Comparison of ENCODE assay signal across 8 cellular contexts in the genomic region with DNA sequence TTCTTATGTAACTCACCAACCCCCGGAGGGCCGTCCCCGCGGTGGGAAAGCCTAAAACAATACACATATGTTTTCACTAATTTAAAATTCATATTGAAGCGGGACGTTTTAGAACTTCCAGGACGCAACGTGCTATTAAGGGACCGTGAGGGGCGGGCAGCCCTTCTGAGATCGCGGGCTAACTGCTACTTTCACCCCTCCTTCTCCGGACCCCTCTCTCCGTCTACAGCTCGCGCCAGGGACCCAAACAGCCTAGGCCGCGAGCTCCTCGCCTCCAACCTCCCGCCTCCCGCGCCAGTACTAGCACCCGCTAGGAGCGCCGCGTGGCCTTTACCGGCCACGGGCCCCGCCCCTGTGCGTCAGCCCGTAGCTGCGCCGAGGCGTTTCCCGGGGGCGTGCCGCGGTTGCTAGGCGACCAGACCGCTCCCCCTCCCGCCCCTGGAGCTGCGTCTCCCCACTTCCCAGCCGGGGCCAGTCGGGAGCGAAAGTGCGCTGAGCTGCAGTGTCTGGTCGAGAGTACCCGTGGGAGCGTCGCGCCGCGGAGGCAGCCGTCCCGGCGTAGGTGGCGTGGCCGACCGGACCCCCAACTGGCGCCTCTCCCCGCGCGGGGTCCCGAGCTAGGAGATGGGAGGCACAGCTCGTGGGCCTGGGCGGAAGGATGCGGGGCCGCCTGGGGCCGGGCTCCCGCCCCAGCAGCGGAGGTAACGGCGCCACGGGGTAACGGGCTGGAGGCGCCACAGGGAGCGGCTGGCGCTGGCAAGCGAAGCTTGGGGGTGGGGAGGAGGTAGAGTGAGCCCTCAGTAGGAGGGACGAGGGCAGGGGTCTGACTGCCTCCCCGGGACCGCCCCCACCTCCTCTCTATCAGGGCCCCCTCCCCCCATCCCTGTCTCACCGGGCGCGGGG. TPM values are rescaled to one million over a fixed set of nuclear protein-coding genes. Genes with fewer than 3 reads are reported as not detected.
DNase-seq lines count a peak whose midpoint lies in the region; ATAC-seq and TF ChIP-seq lines count a peak whose summit lies in the region.

A gene (plus strand): TSS at position 457 of the 903 bp plus-strand sequence. CDS start 168 bp downstream, at position 625.

- intact Hi-C loops in breast epithelium (cut with DNase I; ENCODE audit: low total_unique reads), result no loop called here

- CTCF ChIA-PET in AG04450 (lab: Charles Lee), result interaction anchor here (0.7 to 7.6 kb wide), 14 partner anchors 11 to 391 kb away, joined by 3 to 202 read pairs (median 6); a partner anchor contains a TSS

- DNase-seq in AG04450 (ENCODE audit: low read depth, low spot score), result peak; percentile 78
- peak; percentile 93 for DNase-seq in NCI-H2196 (lab: John Stamatoyannopoulos, UW; ENCODE audit: unreplicated experiment)
- peak; percentile 100 for DNase-seq in WERI-Rb-1
- peak; percentile 92 to 93 for DNase-seq in breast epithelium (ENCODE audit: low spot score in 2 of 2)

- H3K9me3 ChIP-seq in AG04450 (ENCODE audit: control insufficient read depth, insufficient read depth, low read length) (no peaks in the 10 kb centered on the region), WERI-Rb-1 (ENCODE audit: severe bottlenecking) (no peaks in the 10 kb centered on the region), breast epithelium (no peaks in the 10 kb centered on the region), iPS-20b (ENCODE audit: insufficient read depth, low read depth, low read length) (no peaks in the 10 kb centered on the region)

- H3K9ac ChIP-seq in iPS-20b (ENCODE audit: low read depth, low read length), result peak within 1 kb of the TSS; percentile 68; the same call in 1 of the 2 replicates

- POLR2A ChIA-PET in AG04450 (lab: Yijun Ruan, JAX), result interaction anchor here (0.6 to 1.9 kb wide), 10 partner anchors 20 to 291 kb away, joined by 3 to 17 read pairs (median 4); a partner anchor contains a TSS

- H3K4me3 ChIP-seq in AG04450 (ENCODE audit: low read depth, low read length), result peak within 1 kb of the TSS; percentile 80
- peak within 1 kb of the TSS; percentile 92 for H3K4me3 ChIP-seq in WERI-Rb-1 (ENCODE audit: low read depth, low read length)
- peak within 1 kb of the TSS; percentile 84 to 90 (median 85) for H3K4me3 ChIP-seq in breast epithelium
- H3K4me3 ChIP-seq in iPS-20b (ENCODE audit: low read length), result peak within 1 kb of the TSS; percentile 77
- H3K4me3 ChIP-seq in skin epidermis, result peak within 1 kb of the TSS; percentile 53 to 86 (median 73)

- peaks cover 29% of the 10 kb centered on the region for H3K36me3 ChIP-seq in WERI-Rb-1
- no peaks in the 10 kb centered on the region for H3K36me3 ChIP-seq in breast epithelium
- no peaks in the 10 kb centered on the region for H3K36me3 ChIP-seq in iPS-20b (ENCODE audit: insufficient read depth, low read depth, low read length)

- ATAC-seq in GM18870 (IDR thresholded peaks at IDR 0.05; ENCODE audit: unreplicated experiment), result peak; percentile 60
- ATAC-seq in HG03108 (IDR thresholded peaks at IDR 0.05; ENCODE audit: unreplicated experiment), result peak; percentile 89

- TF ChIP-seq CTCF in AG04450 (IDR thresholded peaks at IDR 0.05; ENCODE audit: low read depth, low read length) (no peak), WERI-Rb-1 (IDR thresholded peaks at IDR 0.05; ENCODE audit: low read depth, low read length) (peak; percentile 47), breast epithelium (IDR thresholded peaks at IDR 0.05) (peak in 2 of 3 donors; percentile 20 to 28)

- H3K27me3 ChIP-seq in AG04450 (ENCODE audit: control insufficient read depth, insufficient read depth, low read length) (no peaks in the 10 kb centered on the region), WERI-Rb-1 (ENCODE audit: insufficient read depth, low read depth, severe bottlenecking) (no peaks in the 10 kb centered on the region), breast epithelium (no peaks in the 10 kb centered on the region), iPS-20b (ENCODE audit: insufficient read depth, low read length) (peaks cover 22% of the 10 kb centered on the region)

- H3K27ac ChIP-seq in AG04450 (ENCODE audit: low read depth, low read length), result peak within 1 kb of the TSS; percentile 69
- peak within 1 kb of the TSS; percentile 77 for H3K27ac ChIP-seq in WERI-Rb-1
- peak within 1 kb of the TSS; percentile 90 to 92 for H3K27ac ChIP-seq in breast epithelium
- no peak within 1 kb of the TSS for H3K27ac ChIP-seq in iPS-20b (ENCODE audit: low read length)
- H3K27ac ChIP-seq in skin epidermis, result peak within 1 kb of the TSS in 20 of 21 experiments; percentile 14 to 90 (median 79)

- H3K4me1 ChIP-seq in breast epithelium (peaks cover 3 to 4% of the 10 kb centered on the region in 2 donors), iPS-20b (ENCODE audit: insufficient read depth, low read length) (peaks cover 18% of the 10 kb centered on the region; the same call in 1 of the 2 replicates)

- TF ChIP-seq POLR2A in breast epithelium (IDR thresholded peaks at IDR 0.05), result peak; percentile 94

RNA-seq across cellular contexts. Expression of the gene that starts here (rescaled TPM):
- 13.4 and 13.8 TPM in 2 replicates for polyA plus RNA-seq in AG04450 (2011; rRNA removed)
- polyA minus RNA-seq in AG04450 (2011; rRNA and poly(A)+ RNA removed), result 11.4 and 16.4 TPM in 2 replicates
- total RNA-seq in breast epithelium, result 10 to 100 TPM in 2 of 3 donors, 1 to 10 TPM in 1; 7.8 to 39.4 (median 14.1) TPM
